ENCODE assay signal across 16 cellular contexts in the genomic region with DNA sequence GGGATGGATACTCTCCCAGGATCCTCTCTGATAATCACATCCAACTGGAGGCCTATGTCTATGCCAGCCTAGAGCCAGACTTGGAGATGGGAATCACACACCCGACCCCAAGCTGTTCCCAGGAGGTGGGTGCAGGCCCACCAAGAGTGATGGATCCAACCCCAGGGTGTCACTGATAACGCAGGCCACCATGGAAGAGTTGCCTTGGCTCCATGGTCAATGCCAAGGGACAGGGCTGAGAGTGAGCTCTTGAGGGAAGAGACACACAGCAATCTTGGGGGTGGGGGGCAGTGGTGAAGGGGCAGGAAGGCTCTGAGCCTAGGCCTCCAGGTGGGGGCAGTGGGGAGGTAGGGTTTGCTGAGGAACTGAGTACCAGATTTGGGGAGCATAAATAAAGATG. TPM values are rescaled to one million over a fixed set of nuclear protein-coding genes. Genes with fewer than 3 reads are reported as not detected.
DNase-seq lines count a peak whose midpoint lies in the region; ATAC-seq and TF ChIP-seq lines count a peak whose summit lies in the region.
"Had no signal": no experiment of that assay in that cellular context is flagged by ENCODE, and none has a peak within 500 bp of the region (broad histone marks: within the 10 kb centered on the region; RNA-seq: fewer than 3 reads in every experiment).

No MANE protein-coding gene starts in this region.

- H2BK5ac ChIP-seq in mesendoderm (ENCODE audit: low read length): no peak overlapping the region

- H3F3A ChIP-seq in GM23248 (ENCODE audit: insufficient read depth): peaks cover 21% of the 10 kb centered on the region

- H3K9me3 ChIP-seq in GM23248 (ENCODE audit: low read depth): no peaks in the 10 kb centered on the region
- no peaks in the 10 kb centered on the region for H3K9me3 ChIP-seq in WERI-Rb-1 (ENCODE audit: severe bottlenecking)
- H3K9me3 ChIP-seq: BE2C, SJCRH30 had no signal

- peak overlapping the region; percentile 31 for H3K56ac ChIP-seq in mesendoderm (ENCODE audit: low read length)

- H4K5ac ChIP-seq in mesendoderm (ENCODE audit: low read length): no peak overlapping the region

- H3K9ac ChIP-seq in GM23248 (peak overlapping the region; percentile 22; the same call in 1 of the 2 replicates), mesendoderm (ENCODE audit: low read length) (no peak overlapping the region)

- no peak overlapping the region for H4K8ac ChIP-seq in mesendoderm (ENCODE audit: low read depth, low read length)

- no peak overlapping the region for H3K18ac ChIP-seq in mesendoderm (ENCODE audit: low read length)

- H3K4me2 ChIP-seq in GM23248 (ENCODE audit: unreplicated experiment) (peak overlapping the region; percentile 42), mesendoderm (ENCODE audit: low read length) (no peak overlapping the region)

- H3K4ac ChIP-seq in mesendoderm (ENCODE audit: low read depth, low read length): no peak overlapping the region

- 69 to 78% methylated on average over 2 of the region's 2 CpGs for WGBS in GM23248 (ENCODE audit: low coverage in 1 of 2, low lambda C conversion rate in 2 of 2, missing lambda C conversion rate in 2 of 2), 2 experiments
- no CpG with 5 or more reads among the region's 2 CpGs for WGBS in mesendoderm (ENCODE audit: extremely low coverage, insufficient coverage, low lambda C conversion rate)

- H3K36me3 ChIP-seq in GM23248 (ENCODE audit: low read depth): no peaks in the 10 kb centered on the region
- peaks cover 70% of the 10 kb centered on the region for H3K36me3 ChIP-seq in WERI-Rb-1
- H3K36me3 ChIP-seq in mesendoderm (ENCODE audit: control insufficient read depth, insufficient read depth, low read length): peaks cover 3% of the 10 kb centered on the region
- H3K36me3 ChIP-seq: SJCRH30 had no signal

- no peak for ATAC-seq in GM18520 (IDR thresholded peaks at IDR 0.05; ENCODE audit: unreplicated experiment)
- ATAC-seq in HG03039 (IDR thresholded peaks at IDR 0.05; ENCODE audit: unreplicated experiment): no peak
- ATAC-seq: K562 had no signal

- no peak overlapping the region for H2AFZ ChIP-seq in GM23248

- DNase-seq in GM23248 (no peak), WERI-Rb-1 (no peak), mesendoderm (no peak), NCI-H187 treated with DMSO at 0.1 percent for 48 hours (lab: John Stamatoyannopoulos, UW) (no peak)
- DNase-seq: BE2C; CD4-positive, alpha-beta memory T cell; DND-41; NCI-H1436; NCI-H2029 treated with DMSO at 0.1 percent for 48 hours; NCI-H748 treated with DMSO at 0.1 percent for 48 hours; SJCRH30 had no signal

- no peak overlapping the region for H3K23ac ChIP-seq in mesendoderm (ENCODE audit: low read length)

- no peak overlapping the region for H2BK120ac ChIP-seq in mesendoderm (ENCODE audit: low read depth, low read length)

- no peaks in the 10 kb centered on the region for H3K9me2 ChIP-seq in GM23248 (ENCODE audit: insufficient read depth)

- no peaks in the 10 kb centered on the region for H4K20me1 ChIP-seq in GM23248 (ENCODE audit: insufficient read depth)

- no peaks in the 10 kb centered on the region for H3K79me1 ChIP-seq in mesendoderm (ENCODE audit: low read length)

- H3K4me3 ChIP-seq in GM23248 (no peak overlapping the region), WERI-Rb-1 (ENCODE audit: low read depth, low read length) (no peak overlapping the region), mesendoderm (ENCODE audit: low read length) (no peak overlapping the region)
- H3K4me3 ChIP-seq: K562, SJCRH30 had no signal

- H3K27me3 ChIP-seq in GM23248 (replicated peaks; ENCODE audit: insufficient read depth) (no peaks in the 10 kb centered on the region), WERI-Rb-1 (ENCODE audit: insufficient read depth, low read depth, severe bottlenecking) (no peaks in the 10 kb centered on the region), mesendoderm (ENCODE audit: insufficient read depth, low read length, poor library complexity) (no peaks in the 10 kb centered on the region)
- H3K27me3 ChIP-seq: BE2C, SJCRH30 had no signal

- no peak overlapping the region for H2AK5ac ChIP-seq in mesendoderm (ENCODE audit: low read length)

- TF ChIP-seq CTCF in WERI-Rb-1 (IDR thresholded peaks at IDR 0.05; ENCODE audit: low read depth, low read length): no peak

- H3K79me2 ChIP-seq in GM23248 (ENCODE audit: insufficient read depth): no peaks in the 10 kb centered on the region
- H3K79me2 ChIP-seq in mesendoderm (ENCODE audit: control insufficient read depth, insufficient read depth, low read length): no peaks in the 10 kb centered on the region

- H3K27ac ChIP-seq in GM23248 (peak overlapping the region; percentile 81), WERI-Rb-1 (peak overlapping the region; percentile 59), mesendoderm (ENCODE audit: low read depth, low read length) (no peak overlapping the region), temporal lobe (ENCODE audit: low read depth, low read length) (peak overlapping the region; percentile 15)
- H3K27ac ChIP-seq: RWPE1, SJCRH30 had no signal

- no peak overlapping the region for H2BK15ac ChIP-seq in mesendoderm (replicated peaks; ENCODE audit: low read depth)

- in situ Hi-C loops in GM23248 (cut with MboI): loop anchor here (5.0 kb wide), 1 partner anchor 91 kb away; no protein-coding TSS in a partner anchor

- H3K4me1 ChIP-seq in GM23248 (ENCODE audit: insufficient read depth) (peaks cover 22% of the 10 kb centered on the region), mesendoderm (ENCODE audit: control insufficient read depth, low read depth, low read length) (no peaks in the 10 kb centered on the region)
- H3K4me1 ChIP-seq: BE2C, SJCRH30 had no signal

RNA-seq across cellular contexts. Expression of a gene that starts 16.9 kb away (rescaled TPM):
- total RNA-seq in GM23248 (2014; rRNA removed; shearing (Covaris generic)): 12.3 and 12.9 TPM in 2 replicates
- 3.3 and 3.8 TPM in 2 replicates for polyA plus RNA-seq in GM23248 (2016; fragmentation: Nextera tagmentation; extraction: Ambion mirVana)
- polyA plus RNA-seq in mesendoderm (2013, experiment 1 of 2): 8.2 TPM
- polyA plus RNA-seq in mesendoderm (2013, experiment 2 of 2): 7.9 TPM
- 77.0 TPM for total RNA-seq in temporal lobe
- total RNA-seq: K562 had no signal
- polyA plus RNA-seq: K562 had no signal
